ENCODE assay signal across 7 cellular contexts in the genomic region with DNA sequence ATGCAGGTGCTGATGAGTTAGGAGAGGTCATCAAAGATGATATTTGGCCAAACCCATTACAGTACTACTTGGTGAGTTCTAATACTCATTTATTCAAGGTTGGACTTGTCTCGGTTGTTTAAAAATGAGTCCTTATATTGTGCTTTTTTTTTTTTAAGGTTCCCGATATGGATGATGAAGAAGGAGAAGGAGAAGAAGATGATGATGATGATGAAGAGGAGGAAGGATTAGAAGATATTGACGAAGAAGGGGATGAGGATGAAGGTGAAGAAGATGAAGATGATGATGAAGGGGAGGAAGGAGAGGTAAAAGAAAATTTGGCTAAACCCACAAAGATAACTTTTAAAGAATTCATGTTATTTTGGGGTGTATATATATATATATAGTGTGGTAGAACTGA. TPM values are rescaled to one million over a fixed set of nuclear protein-coding genes. Genes with fewer than 3 reads are reported as not detected.
A peak's percentile ranks its signal among the peaks of the same experiment; 100 is the strongest.
DNase-seq lines count a peak whose midpoint lies in the region; ATAC-seq, FAIRE-seq and TF ChIP-seq lines count a peak whose summit lies in the region.
"Not testable (repeated sequence)": the region's sequence is repeated elsewhere in the genome, so short reads cannot be mapped to it uniquely, and the experiment has no call there.

No MANE protein-coding gene starts in this region.

- not testable (repeated sequence) for DNase-seq in CD4-positive, CD25-positive, alpha-beta regulatory T cell; activated CD4-positive, alpha-beta T cell treated with anti-CD3 and anti-CD28 coated beads, Interleukin-2, amount 10 ng/mL, durations not matched to agents 7 days and 5 days; activated naive CD4-positive, alpha-beta T cell treated with anti-CD3 and anti-CD28 coated beads for 36 hours; K562 (ENCODE audit: extremely low read depth in 1 of 4, low spot score in 3 of 4); memory B cell (ENCODE audit: low spot score in 2 of 2); neural crest cell (ENCODE audit: low read depth, low spot score)

- TF ChIP-seq EP300 in K562 (IDR thresholded peaks at IDR 0.05; ENCODE audit: low read length), result not testable (repeated sequence)

- not testable (repeated sequence) for H3K27me3 Mint-ChIP-seq in CD4-positive, CD25-positive, alpha-beta regulatory T cell; activated CD4-positive, alpha-beta T cell treated with anti-CD3 and anti-CD28 coated beads, Interleukin-2, amount 10 ng/mL, durations not matched to agents 7 days and 5 days; activated naive CD4-positive, alpha-beta T cell treated with anti-CD3 and anti-CD28 coated beads for 36 hours (ENCODE audit: low read depth); memory B cell; neural crest cell (ENCODE audit: low read depth)

- WGBS in K562 (ENCODE audit: insufficient coverage, low coverage, missing lambda C conversion rate), result 92% methylated on average over 3 of the region's 3 CpGs

- intact Hi-C loops in activated naive CD4-positive, alpha-beta T cell treated with anti-CD3 and anti-CD28 coated beads for 36 hours (cut with micrococcal nuclease), result not testable (repeated sequence)
- intact Hi-C loops in K562 (cut with micrococcal nuclease), result loop anchor here (10.0 kb wide), 1 partner anchor 981 kb away; no protein-coding TSS in a partner anchor

- TF ChIP-seq POLR2A in K562 (conservative IDR thresholded peaks at IDR 0.05), result peak; percentile 56; the same call in 1 of the 2 replicates

- H3K27me3 ChIP-seq in CD4-positive, CD25-positive, alpha-beta regulatory T cell (ENCODE audit: control insufficient read depth, insufficient read depth, low read length); Loucy (ENCODE audit: insufficient read depth, low read length, poor library complexity, severe bottlenecking); K562 (ENCODE audit: control insufficient read depth in 2 of 2, insufficient read depth in 2 of 2, low read length in 2 of 2): not testable (repeated sequence)

- H3K4me3 ChIP-seq in CD4-positive, CD25-positive, alpha-beta regulatory T cell (ENCODE audit: low read depth, low read length); K562: not testable (repeated sequence)
- H3K4me3 ChIP-seq in Loucy (ENCODE audit: low read length, poor library complexity, severe bottlenecking), result peak overlapping the region; percentile 95

- H3K4me3 Mint-ChIP-seq in CD4-positive, CD25-positive, alpha-beta regulatory T cell, result peak overlapping the region in 1 of 4 donors; percentile 67
- not testable (repeated sequence) for H3K4me3 Mint-ChIP-seq in activated CD4-positive, alpha-beta T cell treated with anti-CD3 and anti-CD28 coated beads, Interleukin-2, amount 10 ng/mL, durations not matched to agents 7 days and 5 days; activated naive CD4-positive, alpha-beta T cell treated with anti-CD3 and anti-CD28 coated beads for 36 hours; memory B cell
- peak overlapping the region; percentile 80 for H3K4me3 Mint-ChIP-seq in neural crest cell

- H3K9me2 ChIP-seq in Loucy (replicated peaks; ENCODE audit: low read depth, low read length), result not testable (repeated sequence)

- not testable (repeated sequence) for H3F3A ChIP-seq in Loucy (ENCODE audit: low read depth)

- H3K36me3 ChIP-seq in CD4-positive, CD25-positive, alpha-beta regulatory T cell (ENCODE audit: control insufficient read depth, insufficient read depth, low read length), result peaks cover 47% of the 10 kb centered on the region
- peaks cover 54% of the 10 kb centered on the region for H3K36me3 ChIP-seq in Loucy (ENCODE audit: insufficient read depth, low read length)
- H3K36me3 ChIP-seq in K562 (ENCODE audit: control insufficient read depth, insufficient read depth, low read length), result peaks cover 71% of the 10 kb centered on the region

- H3K4me2 ChIP-seq in Loucy (ENCODE audit: low read depth, low read length, poor library complexity, severe bottlenecking), result peak overlapping the region; percentile 95
- not testable (repeated sequence) for H3K4me2 ChIP-seq in K562 (ENCODE audit: insufficient read depth, low read length)

- not testable (repeated sequence) for H2AFZ ChIP-seq in Loucy (ENCODE audit: low read length); K562 (ENCODE audit: low read depth, low read length)

- H3K36me3 Mint-ChIP-seq in CD4-positive, CD25-positive, alpha-beta regulatory T cell, result peaks cover 30% of the 10 kb centered on the region
- H3K36me3 Mint-ChIP-seq in activated CD4-positive, alpha-beta T cell treated with anti-CD3 and anti-CD28 coated beads, Interleukin-2, amount 10 ng/mL, durations not matched to agents 7 days and 5 days (ENCODE audit: low read depth), result peaks cover 47% of the 10 kb centered on the region
- H3K36me3 Mint-ChIP-seq in activated naive CD4-positive, alpha-beta T cell treated with anti-CD3 and anti-CD28 coated beads for 36 hours (ENCODE audit: low read depth), result peaks cover 44% of the 10 kb centered on the region
- H3K36me3 Mint-ChIP-seq in memory B cell (peaks cover 18% of the 10 kb centered on the region), neural crest cell (ENCODE audit: low read depth) (peaks cover 32% of the 10 kb centered on the region)

- TF ChIP-seq RAD21 in K562 (CRISPR knock-in tag; conservative IDR thresholded peaks at IDR 0.05 in 1 of 2, IDR thresholded peaks at IDR 0.05 in 1 of 2), result not testable (repeated sequence)

- not testable (repeated sequence) for H3K9me3 Mint-ChIP-seq in CD4-positive, CD25-positive, alpha-beta regulatory T cell; activated CD4-positive, alpha-beta T cell treated with anti-CD3 and anti-CD28 coated beads, Interleukin-2, amount 10 ng/mL, durations not matched to agents 7 days and 5 days; activated naive CD4-positive, alpha-beta T cell treated with anti-CD3 and anti-CD28 coated beads for 36 hours; memory B cell; neural crest cell

- FAIRE-seq in K562 (lab: Jason Lieb, UNC), result not testable (repeated sequence)

- peaks cover 12 to 29% (median 22%) of the 10 kb centered on the region in 4 donors for H3K4me1 Mint-ChIP-seq in CD4-positive, CD25-positive, alpha-beta regulatory T cell
- H3K4me1 Mint-ChIP-seq in activated CD4-positive, alpha-beta T cell treated with anti-CD3 and anti-CD28 coated beads, Interleukin-2, amount 10 ng/mL, durations not matched to agents 7 days and 5 days, result peaks cover 20% of the 10 kb centered on the region
- peaks cover 23% of the 10 kb centered on the region for H3K4me1 Mint-ChIP-seq in activated naive CD4-positive, alpha-beta T cell treated with anti-CD3 and anti-CD28 coated beads for 36 hours (ENCODE audit: low read depth)
- H3K4me1 Mint-ChIP-seq in memory B cell (peaks cover 14% of the 10 kb centered on the region), neural crest cell (peaks cover 26% of the 10 kb centered on the region)

- H3K9ac ChIP-seq in Loucy (ENCODE audit: low read depth, low read length, poor library complexity, severe bottlenecking); K562 (ENCODE audit: insufficient read depth in 1 of 2, low read depth in 2 of 2, low read length in 2 of 2): not testable (repeated sequence)

- in situ Hi-C loops in K562 (cut with MboI), result loop anchor here (10.0 kb wide), 3 partner anchors 449 to 1091 kb away; no protein-coding TSS in a partner anchor

- H3K4me1 ChIP-seq in CD4-positive, CD25-positive, alpha-beta regulatory T cell (ENCODE audit: control insufficient read depth, insufficient read depth, low read length, poor library complexity, severe bottlenecking), result peaks cover 15% of the 10 kb centered on the region
- H3K4me1 ChIP-seq in Loucy (ENCODE audit: insufficient read depth, low read length, poor library complexity, severe bottlenecking), result peaks cover 27% of the 10 kb centered on the region
- not testable (repeated sequence) for H3K4me1 ChIP-seq in K562 (replicated peaks in 1 of 2; ENCODE audit: control insufficient read depth in 2 of 2, insufficient read depth in 2 of 2, low read length in 2 of 2)

- H3K79me2 ChIP-seq in Loucy (ENCODE audit: insufficient read depth, low read length) (peaks cover 53% of the 10 kb centered on the region), K562 (ENCODE audit: control insufficient read depth, insufficient read depth, low read length) (peaks cover 53% of the 10 kb centered on the region)

- H4K20me1 ChIP-seq in Loucy (ENCODE audit: insufficient read depth, low read length, poor library complexity, severe bottlenecking) (peaks cover 47% of the 10 kb centered on the region), K562 (replicated peaks; ENCODE audit: control insufficient read depth, insufficient read depth, low read length) (peaks cover 14% of the 10 kb centered on the region)

- H3K27ac Mint-ChIP-seq in CD4-positive, CD25-positive, alpha-beta regulatory T cell, result peak overlapping the region in 2 of 3 donors; percentile 76 to 96
- H3K27ac Mint-ChIP-seq in activated CD4-positive, alpha-beta T cell treated with anti-CD3 and anti-CD28 coated beads, Interleukin-2, amount 10 ng/mL, durations not matched to agents 7 days and 5 days, result peak overlapping the region; percentile 20
- H3K27ac Mint-ChIP-seq in activated naive CD4-positive, alpha-beta T cell treated with anti-CD3 and anti-CD28 coated beads for 36 hours, result peak overlapping the region; percentile 65
- H3K27ac Mint-ChIP-seq in memory B cell (peak overlapping the region; percentile 24), neural crest cell (ENCODE audit: unreplicated experiment) (peak overlapping the region; percentile 5)

- not testable (repeated sequence) for H3K9me3 ChIP-seq in CD4-positive, CD25-positive, alpha-beta regulatory T cell (ENCODE audit: control insufficient read depth in 2 of 2, low read length in 2 of 2); Loucy (ENCODE audit: insufficient read depth, low read depth, low read length); K562 (replicated peaks; ENCODE audit: control insufficient read depth, insufficient read depth, low read depth, low read length)

- not testable (repeated sequence) for TF ChIP-seq CTCF in Loucy (conservative IDR thresholded peaks at IDR 0.05; ENCODE audit: low read length); K562 (IDR thresholded peaks at IDR 0.05 in 2 of 3, conservative IDR thresholded peaks at IDR 0.05 in 1 of 3; ENCODE audit: insufficient read depth in 2 of 3, low read depth in 1 of 3, low read length in 3 of 3); neural crest cell (conservative IDR thresholded peaks at IDR 0.05)

- CTCF ChIA-PET in activated CD4-positive, alpha-beta T cell treated with anti-CD3 and anti-CD28 coated beads, Interleukin-2, amount 10 ng/mL, durations not matched to agents 7 days and 5 days (lab: Charles Lee), result interaction anchor here (0.6 to 3.2 kb wide), 5 partner anchors 8 to 197 kb away, joined by 3 to 14 read pairs (median 4); a partner anchor contains a TSS
- CTCF ChIA-PET in activated naive CD4-positive, alpha-beta T cell treated with anti-CD3 and anti-CD28 coated beads for 36 hours (lab: Charles Lee), result interaction anchor here (0.6 to 2.4 kb wide), 3 partner anchors 8 to 324 kb away, joined by 3 to 18 read pairs (median 4); a partner anchor contains a TSS
- CTCF ChIA-PET in K562 (lab: Yijun Ruan, JAX; ENCODE audit: low intra/inter-chr PET ratio), result not testable (repeated sequence)

- not testable (repeated sequence) for BruUV-seq in K562 (replicated peaks; lab: Mats Ljungman, UMichigan)

- ATAC-seq in CD4-positive, CD25-positive, alpha-beta regulatory T cell (ENCODE audit: low read depth in 2 of 2); K562; memory B cell (ENCODE audit: low read depth): not testable (repeated sequence)

- H3K27ac ChIP-seq in CD4-positive, CD25-positive, alpha-beta regulatory T cell (ENCODE audit: insufficient read depth, low read length, poor library complexity, severe bottlenecking); K562 (ENCODE audit: extremely low read depth, low read depth, low read length): not testable (repeated sequence)

- not testable (repeated sequence) for H3K9me1 ChIP-seq in K562 (ENCODE audit: control insufficient read depth, insufficient read depth, low read length)

- POLR2A ChIA-PET in activated CD4-positive, alpha-beta T cell treated with anti-CD3 and anti-CD28 coated beads, Interleukin-2, amount 10 ng/mL, durations not matched to agents 7 days and 5 days (lab: Charles Lee), result not testable (repeated sequence)
- POLR2A ChIA-PET in K562 (lab: Yijun Ruan, JAX), result interaction anchor here (0.6 to 1.3 kb wide), 7 partner anchors 8 to 1079 kb away, joined by 3 to 5 read pairs (median 4); a partner anchor contains a TSS

RNA-seq across cellular contexts. Expression of a gene that starts 4.7 kb away (rescaled TPM):
- 226 TPM for total RNA-seq in CD4-positive, CD25-positive, alpha-beta regulatory T cell
- polyA plus RNA-seq in CD4-positive, CD25-positive, alpha-beta regulatory T cell, result 100 to 1,000 TPM; 123 to 200 (median 154) TPM
- 100 to 1,000 TPM; 476 to 482 TPM for total RNA-seq in activated CD4-positive, alpha-beta T cell treated with anti-CD3 and anti-CD28 coated beads, Interleukin-2, amount 10 ng/mL, durations not matched to agents 7 days and 5 days
- total RNA-seq in activated naive CD4-positive, alpha-beta T cell treated with anti-CD3 and anti-CD28 coated beads for 36 hours, result 100 to 1,000 TPM; 669 to 771 TPM
- total RNA-seq in K562 (2011; cell fraction: chromatin; rRNA removed; ENCODE audit: low replicate concordance), result 148 and 241 TPM in 2 replicates
- 111 and 117 TPM in 2 replicates for total RNA-seq in K562 (2011; cell fraction: nucleolus; rRNA removed)
- total RNA-seq in K562 (2011; cell fraction: nucleoplasm; rRNA removed), result 183 and 259 TPM in 2 replicates
- 887 and 1,071 TPM in 2 replicates for total RNA-seq in K562 (2014; rRNA removed)
- total RNA-seq in K562 (2014; rRNA removed; fragmentation: Illumina TruSeq; extraction: Trizol), result 1,328 and 1,534 TPM in 2 replicates
- total RNA-seq in K562 (2015; rRNA removed; fragmentation: Illumina TruSeq; extraction: Trizol), result 1,335 and 1,447 TPM in 2 replicates
- 840 and 907 TPM in 2 replicates for total RNA-seq in K562 (2021)
- polyA plus RNA-seq in K562 (2011; rRNA removed), result 308 and 520 TPM in 2 replicates
- 84.3 and 133 TPM in 2 replicates for polyA plus RNA-seq in K562 (2011; cell fraction: cytosol; rRNA removed)
- 138 and 148 TPM in 2 replicates for polyA plus RNA-seq in K562 (2011; cell fraction: nucleus; rRNA removed)
- polyA plus RNA-seq in K562 (2012), result 556 and 791 TPM in 2 replicates
- 886 and 1,006 TPM in 2 replicates for polyA plus RNA-seq in K562 (2014; fragmentation: Illumina TruSeq; extraction: Trizol)
- 100 to 1,000 TPM; 404 to 534 TPM for polyA plus RNA-seq in K562 (2014; fragmentation: Nextera tagmentation; extraction: Ambion mirVana)
- polyA plus RNA-seq in K562 (2014; rRNA removed), result 609 and 622 TPM in 2 replicates
- 1,021 and 1,119 TPM in 2 replicates for polyA minus RNA-seq in K562 (2011; rRNA and poly(A)+ RNA removed)
- polyA minus RNA-seq in K562 (2011; cell fraction: cytosol; rRNA and poly(A)+ RNA removed), result 256 and 383 TPM in 2 replicates
- 100 and 155 TPM in 2 replicates for polyA minus RNA-seq in K562 (2011; cell fraction: nucleus; rRNA and poly(A)+ RNA removed)
- total RNA-seq in neural crest cell, result 891 and 930 TPM in 2 replicates

RNA-seq across cellular contexts. Expression of a gene that starts 8.6 kb away (rescaled TPM):
- total RNA-seq in CD4-positive, CD25-positive, alpha-beta regulatory T cell, result 2.6 TPM
- polyA plus RNA-seq in CD4-positive, CD25-positive, alpha-beta regulatory T cell, result under 1 TPM in 3 of 4 donors, not detected in 1; 0.69 to 0.96 (median 0.70) TPM
- total RNA-seq in activated CD4-positive, alpha-beta T cell treated with anti-CD3 and anti-CD28 coated beads, Interleukin-2, amount 10 ng/mL, durations not matched to agents 7 days and 5 days, result 1 to 10 TPM; 8.2 to 9.1 TPM
- total RNA-seq in activated naive CD4-positive, alpha-beta T cell treated with anti-CD3 and anti-CD28 coated beads for 36 hours, result 1 to 10 TPM; 6.3 to 7.3 TPM
- 45.1 and 101 TPM in 2 replicates for total RNA-seq in K562 (2011; cell fraction: chromatin; rRNA removed; ENCODE audit: low replicate concordance)
- 76.3 and 95.7 TPM in 2 replicates for total RNA-seq in K562 (2011; cell fraction: nucleolus; rRNA removed)
- total RNA-seq in K562 (2011; cell fraction: nucleoplasm; rRNA removed), result 27.9 and 53.6 TPM in 2 replicates
- 29.4 and 42.4 TPM in 2 replicates for total RNA-seq in K562 (2014; rRNA removed)
- 10.6 and 16.2 TPM in 2 replicates for total RNA-seq in K562 (2014; rRNA removed; fragmentation: Illumina TruSeq; extraction: Trizol)
- 17.5 and 19.7 TPM in 2 replicates for total RNA-seq in K562 (2015; rRNA removed; fragmentation: Illumina TruSeq; extraction: Trizol)
- total RNA-seq in K562 (2021), result 40.3 and 41.3 TPM in 2 replicates
- polyA plus RNA-seq in K562 (2011; rRNA removed), result 24.5 and 25.4 TPM in 2 replicates
- 25.0 and 47.2 TPM in 2 replicates for polyA plus RNA-seq in K562 (2011; cell fraction: cytosol; rRNA removed)
- polyA plus RNA-seq in K562 (2011; cell fraction: nucleus; rRNA removed), result 80.6 and 118 TPM in 2 replicates
- polyA plus RNA-seq in K562 (2012), result 28.4 and 42.0 TPM in 2 replicates
- polyA plus RNA-seq in K562 (2014; fragmentation: Illumina TruSeq; extraction: Trizol), result 19.7 and 28.3 TPM in 2 replicates
- polyA plus RNA-seq in K562 (2014; fragmentation: Nextera tagmentation; extraction: Ambion mirVana), result 1 to 10 TPM in 1 of 2 experiments, under 1 TPM in 1; 0.82 to 1.4 TPM
- 48.9 and 49.2 TPM in 2 replicates for polyA plus RNA-seq in K562 (2014; rRNA removed)
- 9.4 and 18.7 TPM in 2 replicates for polyA minus RNA-seq in K562 (2011; rRNA and poly(A)+ RNA removed)
- polyA minus RNA-seq in K562 (2011; cell fraction: cytosol; rRNA and poly(A)+ RNA removed), result 23.5 and 24.5 TPM in 2 replicates
- polyA minus RNA-seq in K562 (2011; cell fraction: nucleus; rRNA and poly(A)+ RNA removed), result 12.1 and 13.3 TPM in 2 replicates
- 28.0 and 30.0 TPM in 2 replicates for total RNA-seq in neural crest cell

RNA-seq across cellular contexts. Expression of a gene that starts 30.2 kb away (rescaled TPM):
- 25.1 TPM for total RNA-seq in CD4-positive, CD25-positive, alpha-beta regulatory T cell
- 10 to 100 TPM; 49.4 to 59.8 (median 54.3) TPM for polyA plus RNA-seq in CD4-positive, CD25-positive, alpha-beta regulatory T cell
- 10 to 100 TPM; 86.3 to 91.5 TPM for total RNA-seq in activated CD4-positive, alpha-beta T cell treated with anti-CD3 and anti-CD28 coated beads, Interleukin-2, amount 10 ng/mL, durations not matched to agents 7 days and 5 days
- 10 to 100 TPM; 50.9 to 53.1 TPM for total RNA-seq in activated naive CD4-positive, alpha-beta T cell treated with anti-CD3 and anti-CD28 coated beads for 36 hours
- 7.1 and 18.4 TPM in 2 replicates for total RNA-seq in K562 (2011; cell fraction: chromatin; rRNA removed; ENCODE audit: low replicate concordance)
- 35.0 and 36.5 TPM in 2 replicates for total RNA-seq in K562 (2011; cell fraction: nucleolus; rRNA removed)
- total RNA-seq in K562 (2011; cell fraction: nucleoplasm; rRNA removed), result 22.9 and 31.1 TPM in 2 replicates
- total RNA-seq in K562 (2014; rRNA removed), result 38.0 and 57.7 TPM in 2 replicates
- total RNA-seq in K562 (2014; rRNA removed; fragmentation: Illumina TruSeq; extraction: Trizol), result 1.1 and 1.9 TPM in 2 replicates
- total RNA-seq in K562 (2015; rRNA removed; fragmentation: Illumina TruSeq; extraction: Trizol), result 18.7 and 19.1 TPM in 2 replicates
- 28.7 and 30.3 TPM in 2 replicates for total RNA-seq in K562 (2021)
- 13.8 and 24.8 TPM in 2 replicates for polyA plus RNA-seq in K562 (2011; rRNA removed)
- polyA plus RNA-seq in K562 (2011; cell fraction: cytosol; rRNA removed), result 30.4 and 84.8 TPM in 2 replicates
- polyA plus RNA-seq in K562 (2011; cell fraction: nucleus; rRNA removed), result 32.5 and 45.8 TPM in 2 replicates
- polyA plus RNA-seq in K562 (2012), result 31.0 and 52.7 TPM in 2 replicates
- polyA plus RNA-seq in K562 (2014; fragmentation: Illumina TruSeq; extraction: Trizol), result 6.8 and 27.8 TPM in 2 replicates
- 1 to 10 TPM in 1 of 2 experiments, under 1 TPM in 1; 0.21 to 4.3 TPM for polyA plus RNA-seq in K562 (2014; fragmentation: Nextera tagmentation; extraction: Ambion mirVana)
- 31.7 TPM in 2 replicates for polyA plus RNA-seq in K562 (2014; rRNA removed)
- polyA minus RNA-seq in K562 (2011; rRNA and poly(A)+ RNA removed), result 3.4 and 6.5 TPM in 2 replicates
- 21.7 and 30.2 TPM in 2 replicates for polyA minus RNA-seq in K562 (2011; cell fraction: cytosol; rRNA and poly(A)+ RNA removed)
- 5.8 and 6.1 TPM in 2 replicates for polyA minus RNA-seq in K562 (2011; cell fraction: nucleus; rRNA and poly(A)+ RNA removed)
- 15.1 and 15.7 TPM in 2 replicates for total RNA-seq in neural crest cell

RNA-seq across cellular contexts. Expression of a gene that starts 37.1 kb away (rescaled TPM):
- 3.6 TPM for total RNA-seq in CD4-positive, CD25-positive, alpha-beta regulatory T cell
- 10 to 100 TPM in 1 of 4 donors, 1 to 10 TPM in 3; 2.3 to 10.2 (median 5.1) TPM for polyA plus RNA-seq in CD4-positive, CD25-positive, alpha-beta regulatory T cell
- 10 to 100 TPM; 60.6 to 68.3 TPM for total RNA-seq in activated CD4-positive, alpha-beta T cell treated with anti-CD3 and anti-CD28 coated beads, Interleukin-2, amount 10 ng/mL, durations not matched to agents 7 days and 5 days
- 10 to 100 TPM; 32.4 to 32.8 TPM for total RNA-seq in activated naive CD4-positive, alpha-beta T cell treated with anti-CD3 and anti-CD28 coated beads for 36 hours
- total RNA-seq in K562 (2011; cell fraction: chromatin; rRNA removed; ENCODE audit: low replicate concordance), result 27.2 and 132 TPM in 2 replicates
- 174 and 202 TPM in 2 replicates for total RNA-seq in K562 (2011; cell fraction: nucleolus; rRNA removed)
- total RNA-seq in K562 (2011; cell fraction: nucleoplasm; rRNA removed), result 76.1 and 76.9 TPM in 2 replicates
- total RNA-seq in K562 (2014; rRNA removed), result 249 and 283 TPM in 2 replicates
- 16.0 and 21.6 TPM in 2 replicates for total RNA-seq in K562 (2014; rRNA removed; fragmentation: Illumina TruSeq; extraction: Trizol)
- 69.5 and 71.3 TPM in 2 replicates for total RNA-seq in K562 (2015; rRNA removed; fragmentation: Illumina TruSeq; extraction: Trizol)
- total RNA-seq in K562 (2021), result 131 and 144 TPM in 2 replicates
- 70.0 and 85.8 TPM in 2 replicates for polyA plus RNA-seq in K562 (2011; rRNA removed)
- 110 and 264 TPM in 2 replicates for polyA plus RNA-seq in K562 (2011; cell fraction: cytosol; rRNA removed)
- 270 and 451 TPM in 2 replicates for polyA plus RNA-seq in K562 (2011; cell fraction: nucleus; rRNA removed)
- polyA plus RNA-seq in K562 (2012), result 106 and 139 TPM in 2 replicates
- polyA plus RNA-seq in K562 (2014; fragmentation: Illumina TruSeq; extraction: Trizol), result 36.3 and 76.9 TPM in 2 replicates
- 1 to 10 TPM; 1.5 to 2.3 TPM for polyA plus RNA-seq in K562 (2014; fragmentation: Nextera tagmentation; extraction: Ambion mirVana)
- polyA plus RNA-seq in K562 (2014; rRNA removed), result 165 and 184 TPM in 2 replicates
- 16.9 and 31.4 TPM in 2 replicates for polyA minus RNA-seq in K562 (2011; rRNA and poly(A)+ RNA removed)
- polyA minus RNA-seq in K562 (2011; cell fraction: cytosol; rRNA and poly(A)+ RNA removed), result 70.6 and 79.0 TPM in 2 replicates
- 78.6 and 83.6 TPM in 2 replicates for polyA minus RNA-seq in K562 (2011; cell fraction: nucleus; rRNA and poly(A)+ RNA removed)
- 120 and 128 TPM in 2 replicates for total RNA-seq in neural crest cell

Comparison
In these comparisons a context has a peak if more than half of its experiments do, and no peak if none do; other contexts are left out.
1. H3K27ac Mint-ChIP-seq: peak in every context shown above with its lines; median percentile 86 in CD4-positive, CD25-positive, alpha-beta regulatory T cell; 65 in activated naive CD4-positive, alpha-beta T cell treated with anti-CD3 and anti-CD28 coated beads for 36 hours; 24 in memory B cell; 20 in activated CD4-positive, alpha-beta T cell treated with anti-CD3 and anti-CD28 coated beads, Interleukin-2, amount 10 ng/mL, durations not matched to agents 7 days and 5 days; 5 in neural crest cell.